1 cellular context compared by ENCODE assay signal in genomic region chr2:112482309-112483046, GRCh38.
TF ChIP-seq lines count a peak whose summit lies in the region.

No MANE protein-coding gene starts in this region.

TF ChIP-seq in HepG2, 621 proteins besides CTCF, POLR2A, EP300 and RAD21 (continues in another document):
- no peak for TF ChIP-seq ZNF362 (CRISPR knock-in tag; IDR thresholded peaks at IDR 0.05; ENCODE audit: borderline replicate concordance)
- no peak for TF ChIP-seq ZNF512B (CRISPR knock-in tag; IDR thresholded peaks at IDR 0.05; ENCODE audit: borderline replicate concordance)
- TF ChIP-seq IRF9 (CRISPR knock-in tag; IDR thresholded peaks at IDR 0.05; ENCODE audit: borderline replicate concordance), result no peak
- TF ChIP-seq SP5 (CRISPR knock-in tag; IDR thresholded peaks at IDR 0.05; ENCODE audit: borderline replicate concordance, low read depth), result no peak
- no peak for TF ChIP-seq MBD4 (IDR thresholded peaks at IDR 0.05; ENCODE audit: borderline replicate concordance, low read length)
- TF ChIP-seq ZNF704 (CRISPR knock-in tag; IDR thresholded peaks at IDR 0.05; ENCODE audit: borderline replicate concordance), result 0 out of 2 replicates have a peak, but pooled peaks have one; percentile 31
- peak; percentile 76; the same call in 1 of the 2 replicates for TF ChIP-seq UBTF (CRISPR knock-in tag; IDR thresholded peaks at IDR 0.05)
- TF ChIP-seq ZNF275 (CRISPR knock-in tag; IDR thresholded peaks at IDR 0.05; ENCODE audit: borderline replicate concordance), result no peak
- TF ChIP-seq ZNF615 (CRISPR knock-in tag; IDR thresholded peaks at IDR 0.05; ENCODE audit: borderline replicate concordance), result 0 out of 2 replicates have a peak, but pooled peaks have one; percentile 57
- no peak for TF ChIP-seq BCLAF1 (IDR thresholded peaks at IDR 0.05)
- no peak for TF ChIP-seq CENPBD1 (CRISPR knock-in tag; IDR thresholded peaks at IDR 0.05; ENCODE audit: borderline replicate concordance, low read depth)
- TF ChIP-seq PAX8 (CRISPR knock-in tag; IDR thresholded peaks at IDR 0.05; ENCODE audit: borderline replicate concordance), result no peak
- TF ChIP-seq RBM39 (IDR thresholded peaks at IDR 0.05; ENCODE audit: low read depth, low read length, poor library complexity, severe bottlenecking), result peak; percentile 57
- TF ChIP-seq ZSCAN29 (CRISPR knock-in tag; conservative IDR thresholded peaks at IDR 0.05), result no peak
- no peak for TF ChIP-seq CBX2 (IDR thresholded peaks at IDR 0.05; ENCODE audit: low read depth, low read length)
- no peak for TF ChIP-seq CBX2 (CRISPR knock-in tag; IDR thresholded peaks at IDR 0.05; ENCODE audit: low read depth)
- 0 out of 2 replicates have a peak, but pooled peaks have one; percentile 14 for TF ChIP-seq HDAC2 (CRISPR knock-in tag; IDR thresholded peaks at IDR 0.05)
- TF ChIP-seq FOXC1 (CRISPR knock-in tag; IDR thresholded peaks at IDR 0.05; ENCODE audit: borderline replicate concordance), result no peak
- TF ChIP-seq ARID3A (IDR thresholded peaks at IDR 0.05; ENCODE audit: low read depth, low read length), result peak; percentile 22; the same call in 1 of the 2 replicates
- peak; percentile 78 for TF ChIP-seq ZNF687 (CRISPR knock-in tag; IDR thresholded peaks at IDR 0.05)
- TF ChIP-seq ZBTB33 (CRISPR knock-in tag; IDR thresholded peaks at IDR 0.05), result no peak
- TF ChIP-seq ATF3 (CRISPR knock-in tag; IDR thresholded peaks at IDR 0.05), result 0 out of 2 replicates have a peak, but pooled peaks have one; percentile 6
- 0 out of 2 replicates have a peak, but pooled peaks have one; percentile 81 for TF ChIP-seq ZNF879 (CRISPR knock-in tag; IDR thresholded peaks at IDR 0.05)
- TF ChIP-seq ZBTB20 (CRISPR knock-in tag; IDR thresholded peaks at IDR 0.05; ENCODE audit: borderline replicate concordance, low read depth), result no peak
- TF ChIP-seq SOX6 (IDR thresholded peaks at IDR 0.05), result no peak
- TF ChIP-seq SOX6 (CRISPR knock-in tag; IDR thresholded peaks at IDR 0.05), result no peak; the same call in 1 of the 2 replicates
- TF ChIP-seq ZNF205 (CRISPR knock-in tag; IDR thresholded peaks at IDR 0.05), result no peak
- peak; percentile 16 for TF ChIP-seq XRCC5 (optimal IDR thresholded peaks at IDR 0.05; ENCODE audit: low read length)
- TF ChIP-seq MXD4 (CRISPR knock-in tag; IDR thresholded peaks at IDR 0.05), result no peak
- TF ChIP-seq CCAR2 (optimal IDR thresholded peaks at IDR 0.05; ENCODE audit: low read depth, low read length), result no peak
- TF ChIP-seq AGO1 (IDR thresholded peaks at IDR 0.05; ENCODE audit: low read depth, low read length, poor library complexity, severe bottlenecking), result no peak
